2 cellular contexts compared by ENCODE assay signal in the genomic region with DNA sequence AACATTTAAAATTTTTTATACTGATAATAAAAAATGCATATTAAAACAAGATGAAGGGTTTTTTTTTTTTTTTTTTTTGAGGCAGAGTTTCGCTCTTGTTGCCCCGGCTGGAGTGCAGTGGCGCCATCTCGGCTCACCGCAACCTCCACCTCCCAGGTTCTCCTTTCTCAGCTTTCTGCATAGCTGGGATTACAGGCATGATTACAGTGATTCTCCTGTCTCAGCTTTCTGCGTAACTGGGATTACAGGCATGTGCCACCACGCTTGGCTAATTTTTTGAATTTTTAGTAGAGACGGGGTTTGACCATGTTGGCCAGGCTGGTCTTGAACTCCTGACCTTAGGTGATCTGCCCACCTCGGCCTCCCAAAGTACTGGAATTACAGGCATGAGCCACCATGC. TPM values are rescaled to one million over a fixed set of nuclear protein-coding genes. Genes with fewer than 3 reads are reported as not detected.
"Had no signal": no experiment of that assay in that cellular context is flagged by ENCODE, and none has a peak within 500 bp of the region (broad histone marks: within the 10 kb centered on the region; RNA-seq: fewer than 3 reads in every experiment).

No MANE protein-coding gene starts in this region.

RNA-seq across cellular contexts. Expression of gene P3H2, which starts 48.8 kb away (rescaled TPM):
- total RNA-seq: naive thymus-derived CD8-positive, alpha-beta T cell; natural killer cell treated with Interleukin-12 subunit alpha and Interleukin-12 subunit beta and Interleukin-15 and Interleukin-18, amount 100 ng/mL, for 72 hours had no signal
- polyA plus RNA-seq: naive thymus-derived CD8-positive, alpha-beta T cell had no signal
